ENCODE assay signal across 18 cellular contexts in the genomic region with DNA sequence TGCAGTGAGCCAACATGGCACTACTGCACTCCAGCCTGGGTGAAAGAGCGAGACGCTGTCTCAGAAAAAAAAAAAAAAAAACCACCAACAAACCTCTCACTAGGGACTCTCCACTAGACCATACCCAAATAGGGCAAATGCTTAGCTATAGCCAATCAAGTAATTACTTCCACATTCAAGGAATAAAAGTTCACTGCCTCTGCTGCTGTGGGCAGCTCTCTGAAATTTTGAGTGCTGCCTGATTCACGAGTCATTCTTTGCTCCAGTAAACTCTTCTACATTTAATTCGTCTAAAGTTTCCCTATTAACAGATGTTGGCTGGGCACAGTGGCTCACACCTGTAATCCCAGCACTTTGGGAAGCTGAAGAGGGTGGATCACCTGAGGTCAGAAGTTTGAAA.
"Had no signal": no experiment of that assay in that cellular context is flagged by ENCODE, and none has a peak within 500 bp of the region (broad histone marks: within the 10 kb centered on the region; RNA-seq: fewer than 3 reads in every experiment).

No MANE protein-coding gene starts in this region.

- H3K27me3 Mint-ChIP-seq: stimulated activated naive CD8-positive, alpha-beta T cell treated with anti-CD3 and anti-CD28 coated beads, Interleukin-15, amount 100 ng/mL, for 72 hours had no signal

- DNase-seq: activated B cell treated with CpG ODN at 0.5 μM for 24 hours; activated CD4-positive, alpha-beta T cell treated with anti-CD3 and anti-CD28 coated beads, Interleukin-2, amount 10 ng/mL, durations not matched to agents 24 days and 14 days; activated CD8-positive, alpha-beta memory T cell treated with anti-CD3 and anti-CD28 coated beads, Interleukin-2, amount 50 U/mL, for 48 hours; activated gamma-delta T cell treated with Interleukin-2 at 50 U/mL for 16 hours; activated naive CD8-positive, alpha-beta T cell treated with anti-CD3 and anti-CD28 coated beads, Interleukin-2, amount 10 ng/mL, durations not matched to agents 7 days and 5 days; activated T-cell treated with anti-CD3 and anti-CD28 coated beads, Interleukin-2, amount 50 U/mL, for 72 hours; anterior cingulate cortex; dorsolateral prefrontal cortex; endodermal cell; hippocampal formation; occipital lobe; right cardiac atrium; small intestine; stimulated activated CD4-positive, alpha-beta T cell treated with anti-CD3 and anti-CD28 coated beads, Interleukin-4, amount 100 ng/mL, for 24 hours; stimulated activated naive CD8-positive, alpha-beta T cell treated with anti-CD3 and anti-CD28 coated beads, Interleukin-15, amount 100 ng/mL, for 72 hours had no signal

- H3K4me3 Mint-ChIP-seq: activated B cell treated with CpG ODN at 0.5 μM for 24 hours; activated CD4-positive, alpha-beta T cell treated with anti-CD3 and anti-CD28 coated beads, Interleukin-2, amount 10 ng/mL, durations not matched to agents 24 days and 14 days; activated naive CD8-positive, alpha-beta T cell treated with anti-CD3 and anti-CD28 coated beads, Interleukin-2, amount 10 ng/mL, durations not matched to agents 7 days and 5 days; activated T-cell treated with anti-CD3 and anti-CD28 coated beads, Interleukin-2, amount 50 U/mL, for 72 hours; endodermal cell; nephron; stimulated activated naive CD8-positive, alpha-beta T cell treated with anti-CD3 and anti-CD28 coated beads, Interleukin-15, amount 100 ng/mL, for 72 hours had no signal

- H3K4me3 ChIP-seq: dorsolateral prefrontal cortex, thoracic aorta had no signal

- ATAC-seq: activated T-cell treated with anti-CD3 and anti-CD28 coated beads, Interleukin-2, amount 50 U/mL, for 72 hours; right cardiac atrium; stimulated activated naive CD8-positive, alpha-beta T cell treated with anti-CD3 and anti-CD28 coated beads, Interleukin-15, amount 100 ng/mL, for 72 hours had no signal

- H3K27ac ChIP-seq: dorsolateral prefrontal cortex, thoracic aorta had no signal

- H3K4me1 Mint-ChIP-seq: endodermal cell, nephron had no signal

- H3K36me3 ChIP-seq: thoracic aorta had no signal

- H3K27ac Mint-ChIP-seq: activated B cell treated with CpG ODN at 0.5 μM for 24 hours; activated CD4-positive, alpha-beta T cell treated with anti-CD3 and anti-CD28 coated beads, Interleukin-2, amount 10 ng/mL, durations not matched to agents 24 days and 14 days; activated naive CD8-positive, alpha-beta T cell treated with anti-CD3 and anti-CD28 coated beads, Interleukin-2, amount 10 ng/mL, durations not matched to agents 7 days and 5 days; activated T-cell treated with anti-CD3 and anti-CD28 coated beads, Interleukin-2, amount 50 U/mL, for 72 hours; endodermal cell; nephron; progenitor cell of endocrine pancreas; stimulated activated naive CD8-positive, alpha-beta T cell treated with anti-CD3 and anti-CD28 coated beads, Interleukin-15, amount 100 ng/mL, for 72 hours had no signal

- H3K9me3 ChIP-seq: thoracic aorta had no signal

- H3K27me3 ChIP-seq: dorsolateral prefrontal cortex had no signal
